Comparison of ENCODE assay signal across 18 cellular contexts in genomic region chr9:137784641-137785513, GRCh38.
A peak's percentile ranks its signal among the peaks of the same experiment; 100 is the strongest.
DNase-seq lines count a peak whose midpoint lies in the region; ATAC-seq and TF ChIP-seq lines count a peak whose summit lies in the region.
"Had no signal": no experiment of that assay in that cellular context is flagged by ENCODE, and none has a peak within 500 bp of the region (broad histone marks: within the 10 kb centered on the region; RNA-seq: fewer than 3 reads in every experiment).

No MANE protein-coding gene starts in this region.

- H3K4me1 Mint-ChIP-seq in activated T-cell treated with anti-CD3 and anti-CD28 coated beads, Interleukin-2, amount 50 U/mL, for 24 hours (ENCODE audit: low read depth): peaks cover 4% of the 10 kb centered on the region
- peaks cover 29% of the 10 kb centered on the region for H3K4me1 Mint-ChIP-seq in glutamatergic neuron (ENCODE audit: low read depth, unreplicated experiment)

- no peak for TF ChIP-seq CTCF in glutamatergic neuron (IDR thresholded peaks at IDR 0.05; ENCODE audit: partially characterized antibody, unreplicated experiment)
- no peak for TF ChIP-seq CTCF in spleen (IDR thresholded peaks at IDR 0.05 in 8 of 11, conservative IDR thresholded peaks at IDR 0.05 in 3 of 11)

- H3K27me3 Mint-ChIP-seq in activated T-cell treated with anti-CD3 and anti-CD28 coated beads, Interleukin-2, amount 50 U/mL, for 24 hours: no peaks in the 10 kb centered on the region
- peaks cover 11% of the 10 kb centered on the region for H3K27me3 Mint-ChIP-seq in glutamatergic neuron (ENCODE audit: unreplicated experiment)
- H3K27me3 Mint-ChIP-seq: T-cell had no signal

- H3K27ac Mint-ChIP-seq in activated T-cell treated with anti-CD3 and anti-CD28 coated beads, Interleukin-2, amount 50 U/mL, for 24 hours: peak overlapping the region; percentile 53
- peak overlapping the region; percentile 14 for H3K27ac Mint-ChIP-seq in glutamatergic neuron (ENCODE audit: unreplicated experiment)
- H3K27ac Mint-ChIP-seq: activated naive CD4-positive, alpha-beta T cell treated with anti-CD3 and anti-CD28 coated beads for 36 hours; mesothelial cell of epicardium had no signal

- H3K27me3 ChIP-seq in HUES64 (ENCODE audit: insufficient read depth, low read length) (no peaks in the 10 kb centered on the region), spleen (replicated peaks in 1 of 7) (no peaks in the 10 kb centered on the region)
- H3K27me3 ChIP-seq: body of pancreas, stomach had no signal

- WGBS in HUES64: 86% methylated on average over 20 of the region's 20 CpGs
- 82 to 85% (median 84%) methylated on average over 19 to 20 of the region's 20 CpGs for WGBS in spleen, 5 donors

- intact Hi-C loops in spleen (cut with DNase I; ENCODE audit: low total_unique reads): no loop called here

- H3K36me3 ChIP-seq in HUES64 (ENCODE audit: insufficient read depth, low read length) (peaks cover 43% of the 10 kb centered on the region), spleen (peaks cover 2 to 93% (median 71%) of the 10 kb centered on the region in 6 donors)

- H3K27ac ChIP-seq in HUES64 (ENCODE audit: low read depth, low read length) (peak overlapping the region; percentile 30; the same call in 1 of the 2 replicates), spleen (no peak overlapping the region)
- H3K27ac ChIP-seq: body of pancreas, KMS-11 had no signal

- no peak overlapping the region for H3K4me3 ChIP-seq in HUES64 (ENCODE audit: low read length)
- H3K4me3 ChIP-seq in spleen: no peak overlapping the region
- H3K4me3 ChIP-seq: body of pancreas, stomach had no signal

- DNase-seq in activated T-cell treated with anti-CD3 and anti-CD28 coated beads, Interleukin-2, amount 50 U/mL, for 24 hours: no peak
- no peak for DNase-seq in activated T-cell treated with anti-CD3 and anti-CD28 coated beads, Interleukin-2, amount 50 U/mL, for 1 hour
- DNase-seq in glutamatergic neuron: no peak
- peak; percentile 23 for DNase-seq in spleen
- DNase-seq in DMS153 treated with DMSO at 0.1 percent for 48 hours (lab: John Stamatoyannopoulos, UW; ENCODE audit: unreplicated experiment): no peak
- DNase-seq in EL: no peak
- DNase-seq: activated CD8-positive, alpha-beta memory T cell treated with anti-CD3 and anti-CD28 coated beads, Interleukin-2, amount 50 U/mL, for 48 hours; activated naive CD4-positive, alpha-beta T cell treated with anti-CD3 and anti-CD28 coated beads for 36 hours; body of pancreas; dermis blood vessel endothelial cell; foreskin melanocyte; Right ventricle myocardium superior; T-cell had no signal

- H3K9me3 Mint-ChIP-seq in activated T-cell treated with anti-CD3 and anti-CD28 coated beads, Interleukin-2, amount 50 U/mL, for 24 hours: no peaks in the 10 kb centered on the region
- H3K9me3 Mint-ChIP-seq in glutamatergic neuron (ENCODE audit: unreplicated experiment): peaks cover 20% of the 10 kb centered on the region
- H3K9me3 Mint-ChIP-seq: activated naive CD4-positive, alpha-beta T cell treated with anti-CD3 and anti-CD28 coated beads for 36 hours; mesothelial cell of epicardium; T-cell had no signal

- H3K4me1 ChIP-seq in HUES64 (ENCODE audit: insufficient read depth, low read length) (peaks cover 14% of the 10 kb centered on the region), spleen (peaks cover 0 to 14% (median 0%) of the 10 kb centered on the region in 6 donors)
- H3K4me1 ChIP-seq: body of pancreas had no signal

- H3K9ac ChIP-seq in HUES64 (ENCODE audit: low read depth, low read length): no peak overlapping the region; the same call in 1 of the 2 replicates
- H3K9ac ChIP-seq: KMS-11 had no signal

- ATAC-seq in GM21447 (IDR thresholded peaks at IDR 0.05; ENCODE audit: unreplicated experiment): no peak
- ATAC-seq: body of pancreas, T-cell had no signal

- H3K36me3 Mint-ChIP-seq in activated T-cell treated with anti-CD3 and anti-CD28 coated beads, Interleukin-2, amount 50 U/mL, for 24 hours (ENCODE audit: low read depth): peaks cover 15% of the 10 kb centered on the region
- H3K36me3 Mint-ChIP-seq in glutamatergic neuron (ENCODE audit: unreplicated experiment): peaks cover 7% of the 10 kb centered on the region

- no peak overlapping the region for H3K4me3 Mint-ChIP-seq in activated T-cell treated with anti-CD3 and anti-CD28 coated beads, Interleukin-2, amount 50 U/mL, for 24 hours
- H3K4me3 Mint-ChIP-seq in glutamatergic neuron (ENCODE audit: unreplicated experiment): no peak overlapping the region
- H3K4me3 Mint-ChIP-seq: activated naive CD4-positive, alpha-beta T cell treated with anti-CD3 and anti-CD28 coated beads for 36 hours; mesothelial cell of epicardium; T-cell had no signal

- no peak for TF ChIP-seq POLR2A in spleen (IDR thresholded peaks at IDR 0.05)

- no peaks in the 10 kb centered on the region for H3K9me3 ChIP-seq in HUES64 (ENCODE audit: insufficient read depth, low read depth, low read length)
- no peaks in the 10 kb centered on the region for H3K9me3 ChIP-seq in spleen
- H3K9me3 ChIP-seq: body of pancreas, stomach had no signal
